ENCODE assay signal across 16 cellular contexts in the genomic region with DNA sequence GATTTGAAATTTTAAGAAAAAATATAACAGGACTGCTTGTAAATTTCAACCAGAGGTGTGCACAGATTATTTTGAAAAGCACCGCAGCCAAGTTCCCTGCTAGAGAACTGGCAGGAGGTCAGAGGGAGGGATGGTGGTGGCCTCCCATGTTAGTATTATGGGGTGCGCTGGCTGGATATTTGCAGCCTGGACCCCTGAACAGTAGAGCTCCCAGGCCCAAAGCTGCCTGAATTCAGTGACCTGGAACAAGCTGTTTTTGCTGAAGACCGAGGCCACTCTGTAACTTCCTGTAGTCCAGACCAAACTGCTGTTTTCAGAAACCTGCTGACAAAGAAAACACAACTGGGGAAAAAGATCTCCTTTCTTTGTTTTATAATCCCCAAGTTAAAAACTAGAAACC.
"Had no signal": no experiment of that assay in that cellular context is flagged by ENCODE, and none has a peak within 500 bp of the region (broad histone marks: within the 10 kb centered on the region; RNA-seq: fewer than 3 reads in every experiment).

No MANE protein-coding gene starts in this region.

- H3K27me3 ChIP-seq: colonic mucosa, uterus had no signal

- DNase-seq: activated CD4-positive, alpha-beta T cell treated with anti-CD3 and anti-CD28 coated beads for 36 hours; activated CD8-positive, alpha-beta memory T cell treated with anti-CD3 and anti-CD28 coated beads, Interleukin-2, amount 50 U/mL, for 48 hours; activated CD8-positive, alpha-beta T cell treated with anti-CD3 and anti-CD28 coated beads, Interleukin-2, amount 10 ng/mL, durations not matched to agents 7 days and 5 days; aorta; colonic mucosa; effector CD8-positive, alpha-beta T cell; glutamatergic neuron; immature natural killer cell; left colon; mammary epithelial cell; SK-N-SH; stimulated activated CD4-positive, alpha-beta T cell treated with anti-CD3 and anti-CD28 coated beads, Interleukin-15, amount 100 ng/mL, for 24 hours; stimulated activated CD4-positive, alpha-beta T cell treated with anti-CD3 and anti-CD28 coated beads, Interleukin-4, amount 100 ng/mL, for 4 hours; T-helper 1 cell; uterus; WERI-Rb-1 had no signal

- H3K4me2 ChIP-seq: SK-N-SH had no signal

- H3K36me3 ChIP-seq: colonic mucosa, uterus, WERI-Rb-1 had no signal

- H3K4me1 ChIP-seq: colonic mucosa, uterus had no signal

- H3K27ac ChIP-seq: colonic mucosa, WERI-Rb-1 had no signal

- H3K9ac ChIP-seq: SK-N-SH had no signal

- H3K4me3 ChIP-seq: colonic mucosa, uterus had no signal

- H3K9me3 ChIP-seq: colonic mucosa, SK-N-SH, uterus had no signal
